Comparison of ENCODE assay signal across 23 cellular contexts in genomic region chr11:70543611-70544010, GRCh38.
"Had no signal": no experiment of that assay in that cellular context is flagged by ENCODE, and none has a peak within 500 bp of the region (broad histone marks: within the 10 kb centered on the region; RNA-seq: fewer than 3 reads in every experiment).

No MANE protein-coding gene starts in this region.

- H3K4me3 ChIP-seq: K562, SJSA1, SK-N-MC had no signal

- H3K4me1 Mint-ChIP-seq: IgD-negative memory B cell had no signal

- H3K4me2 ChIP-seq: KMS-11 had no signal

- H3K27ac ChIP-seq: KMS-11, SJSA1, SK-N-MC had no signal

- ATAC-seq: K562 had no signal

- DNase-seq: Kasumi-1, MM.1S, NCI-H1092 treated with DMSO at 0.1 percent for 48 hours, NCI-H1436, NCI-H187, NCI-H2029, NCI-H2081 treated with DMSO at 0.1 percent for 48 hours, NCI-H2171, NCI-H226, NCI-H446, NCI-H510A, NCI-H524 treated with DMSO at 0.1 percent for 48 hours, NCI-H69, NCI-H774, Right ventricle myocardium superior, RPMI8226, SIG-M5 had no signal

- H3K27me3 ChIP-seq: SJSA1 had no signal

- H3K9ac ChIP-seq: KMS-11 had no signal

- FAIRE-seq: K562, RCC 7860 had no signal

- H3K4me3 Mint-ChIP-seq: IgD-negative memory B cell had no signal
